Comparison of ENCODE assay signal across 22 cellular contexts in the genomic region with DNA sequence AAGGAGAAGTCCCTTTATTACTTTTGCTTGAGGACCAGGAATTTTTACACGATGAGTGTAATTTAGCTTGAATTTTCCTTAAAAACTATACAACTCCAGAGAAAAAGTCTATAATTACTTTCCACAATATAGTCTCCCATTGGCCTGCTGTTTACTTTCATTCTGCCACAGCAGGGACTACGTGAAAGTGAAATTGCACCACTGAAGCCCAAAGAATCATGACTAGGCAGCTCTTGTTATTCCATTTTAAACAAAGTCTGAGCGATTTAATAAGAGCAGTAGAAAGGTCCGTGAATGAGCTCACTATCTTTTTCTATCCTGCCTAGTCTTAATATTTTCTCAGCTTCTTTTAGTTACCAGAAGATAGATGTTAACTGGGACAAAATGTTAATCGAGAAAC.
DNase-seq lines count a peak whose midpoint lies in the region; ATAC-seq, FAIRE-seq and TF ChIP-seq lines count a peak whose summit lies in the region.
"Had no signal": no experiment of that assay in that cellular context is flagged by ENCODE, and none has a peak within 500 bp of the region (broad histone marks: within the 10 kb centered on the region; RNA-seq: fewer than 3 reads in every experiment).

No MANE protein-coding gene starts in this region.

- H3K4me1 ChIP-seq in MM.1S (ENCODE audit: low read length) (peaks cover 4% of the 10 kb centered on the region; the same call in 1 of the 2 replicates), astrocyte (ENCODE audit: insufficient read depth, low read length) (no peaks in the 10 kb centered on the region)
- H3K4me1 ChIP-seq: BLaER1 had no signal

- H3K27me3 Mint-ChIP-seq in astrocyte (ENCODE audit: low read depth, unreplicated experiment), result no peaks in the 10 kb centered on the region

- H3K27ac ChIP-seq in MM.1S (ENCODE audit: low read length) (peak overlapping the region; percentile 21; the same call in 1 of the 2 replicates), astrocyte (ENCODE audit: low read depth, low read length) (no peak overlapping the region)
- H3K27ac ChIP-seq: BLaER1 had no signal

- no peaks in the 10 kb centered on the region for H3K9me3 Mint-ChIP-seq in astrocyte (ENCODE audit: unreplicated experiment)
- H3K9me3 Mint-ChIP-seq: CD4-positive, alpha-beta memory T cell; GM23338; HFFc6 had no signal

- H3K4me3 Mint-ChIP-seq in astrocyte (ENCODE audit: unreplicated experiment), result no peak overlapping the region
- H3K4me3 Mint-ChIP-seq: CD14-positive monocyte; CD4-positive, alpha-beta memory T cell; GM23338; HFFc6 had no signal

- FAIRE-seq in astrocyte (lab: Jason Lieb, UNC), result peak; percentile 71
- peak; percentile 13 for FAIRE-seq in islet of Langerhans (lab: Jason Lieb, UNC)
- FAIRE-seq: GM12878, HTR-8/SVneo had no signal

- H3K9me2 ChIP-seq in MM.1S (replicated peaks; ENCODE audit: insufficient read depth, low read length), result no peaks in the 10 kb centered on the region

- H2AFZ ChIP-seq in MM.1S (ENCODE audit: low read length) (peak overlapping the region; percentile 77), astrocyte (ENCODE audit: low read depth, low read length) (no peak overlapping the region)
- H2AFZ ChIP-seq: GM23338 had no signal

- H3F3A ChIP-seq in MM.1S (ENCODE audit: insufficient read depth, low read length), result no peaks in the 10 kb centered on the region

- H3K4me2 ChIP-seq in MM.1S (ENCODE audit: low read depth, low read length) (peak overlapping the region; percentile 77), astrocyte (ENCODE audit: low read length) (no peak overlapping the region)
- H3K4me2 ChIP-seq: BLaER1, GM23338 had no signal

- H3K9ac ChIP-seq in MM.1S (ENCODE audit: low read length) (peak overlapping the region; percentile 18; the same call in 1 of the 2 replicates), astrocyte (ENCODE audit: low read length) (no peak overlapping the region)
- H3K9ac ChIP-seq: BLaER1 had no signal

- H3K79me2 ChIP-seq in MM.1S (ENCODE audit: low read length) (no peaks in the 10 kb centered on the region), astrocyte (ENCODE audit: insufficient read depth, low read length) (no peaks in the 10 kb centered on the region)

- H3K27ac Mint-ChIP-seq in astrocyte (ENCODE audit: unreplicated experiment), result no peak overlapping the region
- H3K27ac Mint-ChIP-seq: CD14-positive monocyte; CD4-positive, alpha-beta memory T cell; GM23338; HFFc6 had no signal

- H4K20me1 ChIP-seq in MM.1S (ENCODE audit: insufficient read depth, low read length), result no peaks in the 10 kb centered on the region
- H4K20me1 ChIP-seq in astrocyte (ENCODE audit: insufficient read depth, low read length), result no peaks in the 10 kb centered on the region
- H4K20me1 ChIP-seq: BLaER1 had no signal

- H3K4me3 ChIP-seq in MM.1S (ENCODE audit: low read length) (peak overlapping the region; percentile 14; the same call in 1 of the 2 replicates), astrocyte (ENCODE audit: insufficient read depth, low read depth, low read length) (no peak overlapping the region)
- H3K4me3 ChIP-seq: BLaER1, GM12878, GM23338 had no signal

- TF ChIP-seq CTCF in MM.1S (IDR thresholded peaks at IDR 0.05; ENCODE audit: low read length) (no peak), astrocyte (IDR thresholded peaks at IDR 0.05; ENCODE audit: insufficient read depth, low read depth, low read length) (no peak)

- DNase-seq in NOMO-1 treated with DMSO at 0.1 percent for 48 hours (lab: John Stamatoyannopoulos, UW; ENCODE audit: unreplicated experiment) (peak; percentile 1), NOMO-1 treated with dmso at 0.1 percent for 144 hours (lab: John Stamatoyannopoulos, UW; ENCODE audit: unreplicated experiment) (no peak), MM.1S (peak; percentile 70), astrocyte (ENCODE audit: low read depth) (no peak), nucleus accumbens (lab: John Stamatoyannopoulos, UW) (no peak), GDM1 (lab: John Stamatoyannopoulos, UW) (no peak)
- DNase-seq: 8988T; CD4-positive, alpha-beta memory T cell; DMS153; DMS79; GF-D8; H7; HFFc6; IMR-90 had no signal

- H3K36me3 Mint-ChIP-seq in astrocyte (ENCODE audit: low read depth, unreplicated experiment), result no peaks in the 10 kb centered on the region
- H3K36me3 Mint-ChIP-seq: CD14-positive monocyte; CD4-positive, alpha-beta memory T cell had no signal

- no peaks in the 10 kb centered on the region for H3K9me3 ChIP-seq in MM.1S (replicated peaks; ENCODE audit: insufficient read depth, low read length)
- no peaks in the 10 kb centered on the region for H3K9me3 ChIP-seq in astrocyte (ENCODE audit: insufficient read depth, low read depth, low read length)
- H3K9me3 ChIP-seq: BLaER1 had no signal

- no peaks in the 10 kb centered on the region for H3K4me1 Mint-ChIP-seq in astrocyte (ENCODE audit: low read depth, unreplicated experiment)
- H3K4me1 Mint-ChIP-seq: CD14-positive monocyte; CD4-positive, alpha-beta memory T cell had no signal

- H3K36me3 ChIP-seq in MM.1S (replicated peaks; ENCODE audit: insufficient read depth, low read length) (no peaks in the 10 kb centered on the region), astrocyte (ENCODE audit: insufficient read depth, low read length) (no peaks in the 10 kb centered on the region)
- H3K36me3 ChIP-seq: BLaER1 had no signal

- ATAC-seq in GM19452 (IDR thresholded peaks at IDR 0.05; ENCODE audit: unreplicated experiment), result no peak
- ATAC-seq: GM12878, GM23338, HCT116 had no signal

- H3K27me3 ChIP-seq in MM.1S (replicated peaks; ENCODE audit: insufficient read depth, low read length), result no peaks in the 10 kb centered on the region
- H3K27me3 ChIP-seq in astrocyte (ENCODE audit: insufficient read depth, low read length), result no peaks in the 10 kb centered on the region

Comparison
In these comparisons a context has a peak if more than half of its experiments do, and no peak if none do; other contexts are left out.
1. DNase-seq: peak in NOMO-1 treated with DMSO at 0.1 percent for 48 hours (single experiment) and MM.1S (single experiment); none in NOMO-1 treated with dmso at 0.1 percent for 144 hours (single experiment), astrocyte (single experiment), nucleus accumbens (0 of 56) and GDM1 (single experiment).